Comparison of ENCODE assay signal across 15 cellular contexts in genomic region chr5:58075907-58076306, GRCh38.
A peak's percentile ranks its signal among the peaks of the same experiment; 100 is the strongest.
DNase-seq lines count a peak whose midpoint lies in the region; ATAC-seq and TF ChIP-seq lines count a peak whose summit lies in the region.
"Had no signal": no experiment of that assay in that cellular context is flagged by ENCODE, and none has a peak within 500 bp of the region (broad histone marks: within the 10 kb centered on the region; RNA-seq: fewer than 3 reads in every experiment).

No MANE protein-coding gene starts in this region.

- H3K4me1 Mint-ChIP-seq in neural progenitor cell, result peaks cover 69% of the 10 kb centered on the region
- H3K4me1 Mint-ChIP-seq: CD14-positive monocyte had no signal

- H3K36me3 ChIP-seq in left ventricle myocardium inferior (no peaks in the 10 kb centered on the region), neural progenitor cell (no peaks in the 10 kb centered on the region)

- peaks cover 2% of the 10 kb centered on the region for H3K9me3 Mint-ChIP-seq in neural progenitor cell
- H3K9me3 Mint-ChIP-seq: CD8-positive, alpha-beta T cell; H9 had no signal

- no peak overlapping the region for H3K4me3 ChIP-seq in left ventricle myocardium inferior
- no peak overlapping the region for H3K4me3 ChIP-seq in right cardiac atrium (ENCODE audit: low read length)
- no peak overlapping the region for H3K4me3 ChIP-seq in neural progenitor cell
- H3K4me3 ChIP-seq: A549 had no signal

- no peaks in the 10 kb centered on the region for H3K79me2 ChIP-seq in neural progenitor cell (ENCODE audit: low read depth)

- H3K4me1 ChIP-seq in left ventricle myocardium inferior (peaks cover 85% of the 10 kb centered on the region), right cardiac atrium (ENCODE audit: control insufficient read depth, insufficient read depth, low read length) (no peaks in the 10 kb centered on the region), neural progenitor cell (peaks cover 19% of the 10 kb centered on the region)

- WGBS in right cardiac atrium, result 77% methylated on average over 3 of the region's 3 CpGs

- peaks cover 14% of the 10 kb centered on the region for H3F3A ChIP-seq in neural progenitor cell (ENCODE audit: low read depth)

- H3K27ac Mint-ChIP-seq in neural progenitor cell, result no peak overlapping the region
- H3K27ac Mint-ChIP-seq: CD14-positive monocyte; CD8-positive, alpha-beta T cell; H9 had no signal

- H3K4me2 ChIP-seq in neural progenitor cell, result no peak overlapping the region
- H3K4me2 ChIP-seq: A549 had no signal

- H3K9ac ChIP-seq in neural progenitor cell, result no peak overlapping the region

- peak overlapping the region; percentile 88 for H3K27ac ChIP-seq in left ventricle myocardium inferior (replicated peaks)
- no peak overlapping the region for H3K27ac ChIP-seq in right cardiac atrium (ENCODE audit: low read length)
- no peak overlapping the region for H3K27ac ChIP-seq in neural progenitor cell
- H3K27ac ChIP-seq: A549 had no signal

- H2AFZ ChIP-seq in neural progenitor cell (replicated peaks), result no peak overlapping the region

- H3K9me3 ChIP-seq in left ventricle myocardium inferior (replicated peaks) (no peaks in the 10 kb centered on the region), right cardiac atrium (ENCODE audit: control insufficient read depth, low read length) (no peaks in the 10 kb centered on the region), neural progenitor cell (ENCODE audit: low read depth) (no peaks in the 10 kb centered on the region)
- H3K9me3 ChIP-seq: A549 had no signal

- peak overlapping the region; percentile 40 for H3K4me3 Mint-ChIP-seq in neural progenitor cell
- H3K4me3 Mint-ChIP-seq: CD14-positive monocyte; CD8-positive, alpha-beta T cell; H9 had no signal

- peaks cover 10% of the 10 kb centered on the region for H4K20me1 ChIP-seq in neural progenitor cell (ENCODE audit: low read depth)

- H3K27me3 ChIP-seq in left ventricle myocardium inferior (ENCODE audit: low read depth) (no peaks in the 10 kb centered on the region), right cardiac atrium (ENCODE audit: control insufficient read depth, insufficient read depth) (no peaks in the 10 kb centered on the region), neural progenitor cell (no peaks in the 10 kb centered on the region)

- no peak for ATAC-seq in right cardiac atrium
- ATAC-seq in HG02678 (IDR thresholded peaks at IDR 0.05; ENCODE audit: unreplicated experiment), result no peak
- ATAC-seq: A549; CD8-positive, alpha-beta T cell; HepG2 had no signal

- TF ChIP-seq CTCF in left ventricle myocardium inferior (IDR thresholded peaks at IDR 0.05; ENCODE audit: borderline replicate concordance) (no peak), neural progenitor cell (IDR thresholded peaks at IDR 0.05) (no peak)

- no peak for DNase-seq in left ventricle myocardium inferior
- no peak for DNase-seq in right cardiac atrium
- peak; percentile 48 for DNase-seq in NCI-H69 (lab: John Stamatoyannopoulos, UW)
- no peak for DNase-seq in neural progenitor cell (ENCODE audit: low spot score)
- DNase-seq in amygdala (lab: John Stamatoyannopoulos, UW), result no peak
- DNase-seq: CD8-positive, alpha-beta T cell; COR-L47; DMS153; GF-D8; GOT3; H9 had no signal

- no peaks in the 10 kb centered on the region for H3K36me3 Mint-ChIP-seq in neural progenitor cell
- H3K36me3 Mint-ChIP-seq: CD14-positive monocyte; CD8-positive, alpha-beta T cell had no signal

- intact Hi-C loops in left ventricle myocardium inferior (cut with micrococcal nuclease) (no loop called here), right cardiac atrium (cut with DNase I) (no loop called here)

- no peaks in the 10 kb centered on the region for H3K27me3 Mint-ChIP-seq in neural progenitor cell (ENCODE audit: insufficient read depth, low read depth)
